In the genomic region with DNA sequence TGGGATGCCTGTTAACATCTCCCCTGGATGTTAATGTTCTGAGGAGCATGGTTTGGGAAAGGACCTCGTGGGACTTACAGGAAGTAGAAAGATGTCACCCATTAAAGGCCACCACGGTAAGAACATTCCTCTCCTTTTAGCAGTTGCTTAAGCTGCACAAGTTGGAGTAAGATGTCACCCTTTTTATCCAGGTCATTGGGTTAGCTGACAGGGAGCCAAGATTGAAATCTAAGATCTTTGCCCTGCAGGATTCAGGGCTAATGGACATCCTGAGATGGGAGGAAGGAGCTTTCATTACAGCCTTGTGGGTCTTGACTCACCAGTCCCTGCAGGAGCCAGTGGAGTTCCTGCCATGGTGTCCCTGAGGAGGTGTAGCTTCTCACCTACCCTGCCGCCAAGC, we compare ENCODE assay signal across 2 cellular contexts.
A peak's percentile ranks its signal among the peaks of the same experiment; 100 is the strongest.
TF ChIP-seq lines count a peak whose summit lies in the region.

No MANE protein-coding gene starts in this region.

TF ChIP-seq in Ishikawa, 13 proteins besides CTCF, POLR2A, EP300 and RAD21:
- TF ChIP-seq FOXM1 (IDR thresholded peaks at IDR 0.05; ENCODE audit: borderline replicate concordance, low read depth) (no peak), NFIC (IDR thresholded peaks at IDR 0.05) (0 out of 2 replicates have a peak, but pooled peaks have one; percentile 24), CEBPB (IDR thresholded peaks at IDR 0.05) (no peak)

TF ChIP-seq in GM12878, 131 proteins besides CTCF, POLR2A, EP300 and RAD21:
- TF ChIP-seq ATF2 (IDR thresholded peaks at IDR 0.05; ENCODE audit: low read length) (no peak), TCF12 (IDR thresholded peaks at IDR 0.05; ENCODE audit: low read depth, low read length) (no peak), NFIC (IDR thresholded peaks at IDR 0.05; ENCODE audit: low read depth, low read length) (no peak), BRCA1 (IDR thresholded peaks at IDR 0.05; ENCODE audit: low read depth, low read length) (no peak), RUNX3 (IDR thresholded peaks at IDR 0.05; ENCODE audit: low read length) (no peak), NBN (IDR thresholded peaks at IDR 0.05) (no peak), IKZF1 (conservative IDR thresholded peaks at IDR 0.05) (no peak), CREM (IDR thresholded peaks at IDR 0.05; ENCODE audit: low read depth) (no peak), KDM1A (IDR thresholded peaks at IDR 0.05; ENCODE audit: borderline replicate concordance) (no peak), POU2F2 (IDR thresholded peaks at IDR 0.05; ENCODE audit: borderline replicate concordance, low read depth, low read length) (no peak), RAD51 (IDR thresholded peaks at IDR 0.05) (no peak), ZSCAN29 (IDR thresholded peaks at IDR 0.05) (no peak), WRNIP1 (IDR thresholded peaks at IDR 0.05; ENCODE audit: borderline replicate concordance, low read depth, low read length) (no peak), NR2C1 (IDR thresholded peaks at IDR 0.05) (no peak)
